In genomic region chr14:47454025-47454424, GRCh38 we compare ENCODE assay signal across 6 cellular contexts.
"Had no signal": no experiment of that assay in that cellular context is flagged by ENCODE, and none has a peak within 500 bp of the region (broad histone marks: within the 10 kb centered on the region; RNA-seq: fewer than 3 reads in every experiment).

No MANE protein-coding gene starts in this region.

- H3K4me1 Mint-ChIP-seq: IgD-negative memory B cell had no signal

- H3K4me3 ChIP-seq: K562 had no signal

- H3K4me3 Mint-ChIP-seq: IgD-negative memory B cell had no signal

- H3K27me3 Mint-ChIP-seq: IgD-negative memory B cell had no signal

- H3K36me3 Mint-ChIP-seq: IgD-negative memory B cell had no signal

- H3K27ac ChIP-seq: HL-60 had no signal

- H3K9me3 Mint-ChIP-seq: IgD-negative memory B cell had no signal

- DNase-seq: IMR-90, KBM-7, KG1 had no signal

- H3K27ac Mint-ChIP-seq: IgD-negative memory B cell had no signal
